9 cellular contexts compared by ENCODE assay signal in the genomic region with DNA sequence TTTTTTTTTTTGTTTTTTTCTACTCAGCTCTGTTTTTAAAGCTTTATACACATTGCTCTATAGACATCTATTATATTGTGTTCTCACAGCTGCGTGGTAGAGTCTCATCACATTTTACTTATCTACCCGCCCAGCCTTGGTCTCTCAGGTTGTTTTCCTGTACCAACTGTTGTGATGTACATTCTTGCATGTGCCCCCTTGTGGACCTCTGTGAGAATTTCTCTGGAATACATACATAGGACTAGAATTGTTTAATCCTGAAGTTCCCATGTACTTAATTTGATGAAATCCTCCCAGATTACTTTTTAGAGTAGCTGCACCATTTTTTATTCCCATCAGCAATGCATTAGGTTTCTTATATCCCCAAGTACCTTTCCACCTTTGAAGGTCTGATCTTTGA. TPM values are rescaled to one million over a fixed set of nuclear protein-coding genes. Genes with fewer than 3 reads are reported as not detected.
DNase-seq lines count a peak whose midpoint lies in the region; ATAC-seq and TF ChIP-seq lines count a peak whose summit lies in the region.
"Had no signal": no experiment of that assay in that cellular context is flagged by ENCODE, and none has a peak within 500 bp of the region (broad histone marks: within the 10 kb centered on the region; RNA-seq: fewer than 3 reads in every experiment).

No MANE protein-coding gene starts in this region.

- H3K4me1 ChIP-seq in A673 (ENCODE audit: insufficient read depth, low read length, poor library complexity, severe bottlenecking): peaks cover 6% of the 10 kb centered on the region
- no peaks in the 10 kb centered on the region for H3K4me1 ChIP-seq in CD8-positive, alpha-beta T cell (ENCODE audit: insufficient read depth, low read length)

- POLR2A ChIA-PET in A673 (lab: Charles Lee; ENCODE audit: low non-redundant PET): interaction anchor here (0.6 kb wide), 1 partner anchor 396 kb away, joined by 3 read pairs; no protein-coding TSS in a partner anchor
- POLR2A ChIA-PET in CD8-positive, alpha-beta T cell (lab: Charles Lee): no interaction called here

- CTCF ChIA-PET in A673 (lab: Charles Lee): interaction anchor here (1.5 kb wide), 1 partner anchor 282 kb away, joined by 4 read pairs; no protein-coding TSS in a partner anchor
- CTCF ChIA-PET in activated CD8-positive, alpha-beta memory T cell treated with anti-CD3 and anti-CD28 coated beads, Interleukin-2, amount 10 ng/mL, durations not matched to agents 7 days and 5 days (lab: Charles Lee): no interaction called here
- CTCF ChIA-PET in CD8-positive, alpha-beta T cell (lab: Charles Lee): no interaction called here

- peaks cover 3% of the 10 kb centered on the region for H3K27me3 ChIP-seq in A673 (replicated peaks; ENCODE audit: insufficient read depth, low read depth, low read length, poor library complexity)
- H3K27me3 ChIP-seq in CD8-positive, alpha-beta T cell (ENCODE audit: insufficient read depth, low read length): no peaks in the 10 kb centered on the region

- H3K9me3 ChIP-seq in A673 (ENCODE audit: low read depth, low read length, poor library complexity, severe bottlenecking): no peaks in the 10 kb centered on the region
- no peaks in the 10 kb centered on the region for H3K9me3 ChIP-seq in CD8-positive, alpha-beta T cell (ENCODE audit: low read length)

- H3K27ac ChIP-seq in A673 (ENCODE audit: low read depth, low read length, poor library complexity, severe bottlenecking): no peak overlapping the region
- no peak overlapping the region for H3K27ac ChIP-seq in CD8-positive, alpha-beta T cell (ENCODE audit: low read depth, low read length)

- intact Hi-C loops in A673 (cut with micrococcal nuclease; ENCODE audit: unreplicated experiment): loop anchor here (2.0 kb wide), 1 partner anchor 281 kb away; no protein-coding TSS in a partner anchor
- intact Hi-C loops in CD8-positive, alpha-beta T cell (cut with DNase I, micrococcal nuclease): no loop called here

- no peak overlapping the region for H3K4me3 ChIP-seq in A673 (ENCODE audit: low read depth, low read length, poor library complexity, severe bottlenecking)
- no peak overlapping the region for H3K4me3 ChIP-seq in CD8-positive, alpha-beta T cell (ENCODE audit: low read depth, low read length)

- no peaks in the 10 kb centered on the region for H3K4me1 Mint-ChIP-seq in activated CD8-positive, alpha-beta memory T cell treated with anti-CD3 and anti-CD28 coated beads, Interleukin-2, amount 10 ng/mL, durations not matched to agents 7 days and 5 days
- no peaks in the 10 kb centered on the region for H3K4me1 Mint-ChIP-seq in CD8-positive, alpha-beta T cell (ENCODE audit: low read depth)

- DNase-seq in A673 (ENCODE audit: low spot score): peak; percentile 78
- peak; percentile 34 for DNase-seq in NCI-H2171 treated with DMSO at 0.1 percent for 48 hours (lab: John Stamatoyannopoulos, UW)
- peak; percentile 81 for DNase-seq in dermis blood vessel endothelial cell
- DNase-seq in renal cortical epithelial cell (ENCODE audit: low read depth): peak; percentile 68
- no peak for DNase-seq in activated CD8-positive, alpha-beta memory T cell treated with anti-CD3 and anti-CD28 coated beads, Interleukin-2, amount 10 ng/mL, durations not matched to agents 7 days and 5 days
- no peak for DNase-seq in CD8-positive, alpha-beta T cell

- no peak overlapping the region for H3K4me3 Mint-ChIP-seq in activated CD8-positive, alpha-beta memory T cell treated with anti-CD3 and anti-CD28 coated beads, Interleukin-2, amount 10 ng/mL, durations not matched to agents 7 days and 5 days
- H3K4me3 Mint-ChIP-seq in CD8-positive, alpha-beta T cell: no peak overlapping the region
- H3K4me3 Mint-ChIP-seq: dendritic cell treated with granulocyte-macrophage colony-stimulating factor and Interleukin-4, amounts not matched to agents 40 ng/mL and 50 ng/mL, for 4 days had no signal

- H3K9me3 Mint-ChIP-seq in activated CD8-positive, alpha-beta memory T cell treated with anti-CD3 and anti-CD28 coated beads, Interleukin-2, amount 10 ng/mL, durations not matched to agents 7 days and 5 days (ENCODE audit: low read depth): peaks cover 2% of the 10 kb centered on the region
- H3K9me3 Mint-ChIP-seq in CD8-positive, alpha-beta T cell: peaks cover 4% of the 10 kb centered on the region
- H3K9me3 Mint-ChIP-seq: dendritic cell treated with granulocyte-macrophage colony-stimulating factor and Interleukin-4, amounts not matched to agents 40 ng/mL and 50 ng/mL, for 4 days had no signal

- TF ChIP-seq CTCF in A673 (conservative IDR thresholded peaks at IDR 0.05; ENCODE audit: low read depth, low read length): peak; percentile 68
- TF ChIP-seq CTCF in CD8-positive, alpha-beta T cell (IDR thresholded peaks at IDR 0.05): no peak

- H3K36me3 ChIP-seq in A673 (ENCODE audit: insufficient read depth, low read length, poor library complexity, severe bottlenecking): no peaks in the 10 kb centered on the region
- no peaks in the 10 kb centered on the region for H3K36me3 ChIP-seq in CD8-positive, alpha-beta T cell (ENCODE audit: insufficient read depth, low read length)

- no TSS peak for BruUV-seq in A673 (replicated peaks; lab: Mats Ljungman, UMichigan)

- no peaks in the 10 kb centered on the region for H3K27me3 Mint-ChIP-seq in activated CD8-positive, alpha-beta memory T cell treated with anti-CD3 and anti-CD28 coated beads, Interleukin-2, amount 10 ng/mL, durations not matched to agents 7 days and 5 days
- H3K27me3 Mint-ChIP-seq in CD8-positive, alpha-beta T cell (ENCODE audit: low read depth): no peaks in the 10 kb centered on the region
- H3K27me3 Mint-ChIP-seq: dendritic cell treated with granulocyte-macrophage colony-stimulating factor and Interleukin-4, amounts not matched to agents 40 ng/mL and 50 ng/mL, for 4 days had no signal

- no peak overlapping the region for H3K27ac Mint-ChIP-seq in activated CD8-positive, alpha-beta memory T cell treated with anti-CD3 and anti-CD28 coated beads, Interleukin-2, amount 10 ng/mL, durations not matched to agents 7 days and 5 days
- H3K27ac Mint-ChIP-seq in CD8-positive, alpha-beta T cell: no peak overlapping the region
- H3K27ac Mint-ChIP-seq: dendritic cell treated with granulocyte-macrophage colony-stimulating factor and Interleukin-4, amounts not matched to agents 40 ng/mL and 50 ng/mL, for 4 days had no signal

- ATAC-seq in GM18907 (IDR thresholded peaks at IDR 0.05; ENCODE audit: unreplicated experiment) (peak; percentile 64), GM19463 (IDR thresholded peaks at IDR 0.05; ENCODE audit: unreplicated experiment) (no peak)
- ATAC-seq in activated CD8-positive, alpha-beta memory T cell treated with anti-CD3 and anti-CD28 coated beads, Interleukin-2, amount 10 ng/mL, durations not matched to agents 7 days and 5 days: no peak
- no peak for ATAC-seq in CD8-positive, alpha-beta T cell

- H3K36me3 Mint-ChIP-seq in activated CD8-positive, alpha-beta memory T cell treated with anti-CD3 and anti-CD28 coated beads, Interleukin-2, amount 10 ng/mL, durations not matched to agents 7 days and 5 days: no peaks in the 10 kb centered on the region
- no peaks in the 10 kb centered on the region for H3K36me3 Mint-ChIP-seq in CD8-positive, alpha-beta T cell

RNA-seq across cellular contexts. Expression of a gene that starts 40.4 kb away (rescaled TPM):
- total RNA-seq in A673 (2021): not detected in 2 replicates
- not detected in 2 replicates for total RNA-seq in dermis blood vessel endothelial cell
- total RNA-seq in renal cortical epithelial cell: 5.9 and 16.5 TPM in 2 replicates
- total RNA-seq in activated CD8-positive, alpha-beta memory T cell treated with anti-CD3 and anti-CD28 coated beads, Interleukin-2, amount 10 ng/mL, durations not matched to agents 7 days and 5 days: not detected
- not detected for total RNA-seq in CD8-positive, alpha-beta T cell

Comparison
In these comparisons a context has a peak if more than half of its experiments do, and no peak if none do; other contexts are left out.
1. DNase-seq: peak in A673 (single experiment), NCI-H2171 treated with DMSO at 0.1 percent for 48 hours (single experiment), dermis blood vessel endothelial cell (single experiment) and renal cortical epithelial cell (single experiment); none in activated CD8-positive, alpha-beta memory T cell treated with anti-CD3 and anti-CD28 coated beads, Interleukin-2, amount 10 ng/mL, durations not matched to agents 7 days and 5 days (single experiment) and CD8-positive, alpha-beta T cell (0 of 7).